In genomic region chr2:20012032-20012281, GRCh38 we compare ENCODE assay signal across 8 cellular contexts. TPM values are rescaled to one million over a fixed set of nuclear protein-coding genes. Genes with fewer than 3 reads are reported as not detected.
DNase-seq lines count a peak whose midpoint lies in the region; ATAC-seq and TF ChIP-seq lines count a peak whose summit lies in the region.

No MANE protein-coding gene starts in this region.

- H2BK15ac ChIP-seq in mesendoderm (replicated peaks; ENCODE audit: low read depth), result no peak overlapping the region

- H3K23ac ChIP-seq in mesendoderm (ENCODE audit: low read length), result no peak overlapping the region

- peaks cover 73% of the 10 kb centered on the region for H3K27me3 Mint-ChIP-seq in central memory CD8-positive, alpha-beta T cell

- peak overlapping the region; percentile 92 for H2BK120ac ChIP-seq in mesendoderm (ENCODE audit: low read depth, low read length)

- H3K27ac ChIP-seq in cardiac muscle cell (no peak overlapping the region), mesendoderm (ENCODE audit: low read depth, low read length) (peak overlapping the region; percentile 93), urinary bladder (ENCODE audit: low read depth) (no peak overlapping the region)

- H3K36me3 Mint-ChIP-seq in central memory CD8-positive, alpha-beta T cell (ENCODE audit: insufficient read depth), result no peaks in the 10 kb centered on the region

- H3K56ac ChIP-seq in mesendoderm (ENCODE audit: low read length), result peak overlapping the region; percentile 95

- DNase-seq in cardiac muscle cell (ENCODE audit: low read depth in 1 of 2, low spot score in 1 of 2) (no peak), Right ventricle myocardium superior (no peak), mesendoderm (peak; percentile 44), NCI-H226 (no peak)
- no peak for DNase-seq in central memory CD8-positive, alpha-beta T cell (ENCODE audit: low spot score in 2 of 2)

- H3K4me2 ChIP-seq in mesendoderm (ENCODE audit: low read length), result peak overlapping the region; percentile 75

- no peak overlapping the region for H2AK5ac ChIP-seq in mesendoderm (ENCODE audit: low read length)

- H2BK5ac ChIP-seq in mesendoderm (ENCODE audit: low read length), result peak overlapping the region; percentile 27

- H4K8ac ChIP-seq in mesendoderm (ENCODE audit: low read depth, low read length), result peak overlapping the region; percentile 67

- H3K18ac ChIP-seq in mesendoderm (ENCODE audit: low read length), result peak overlapping the region; percentile 96

- peaks cover 16% of the 10 kb centered on the region for H3K27me3 ChIP-seq in cardiac muscle cell
- no peaks in the 10 kb centered on the region for H3K27me3 ChIP-seq in mesendoderm (ENCODE audit: insufficient read depth, low read length, poor library complexity)

- ATAC-seq in Right ventricle myocardium superior (ENCODE audit: poor library complexity) (no peak), HG03520 (IDR thresholded peaks at IDR 0.05; ENCODE audit: unreplicated experiment) (no peak), GM18870 (IDR thresholded peaks at IDR 0.05; ENCODE audit: unreplicated experiment) (no peak)
- no peak for ATAC-seq in central memory CD8-positive, alpha-beta T cell (replicated peaks; ENCODE audit: extremely low read depth, poor library complexity, severe bottlenecking)

- H3K4me3 ChIP-seq in cardiac muscle cell (peak overlapping the region; percentile 37), mesendoderm (ENCODE audit: low read length) (peak overlapping the region; percentile 66), urinary bladder (ENCODE audit: low read depth, low read length) (peak overlapping the region; percentile 51)

- H3K36me3 ChIP-seq in cardiac muscle cell (no peaks in the 10 kb centered on the region), mesendoderm (ENCODE audit: control insufficient read depth, insufficient read depth, low read length) (no peaks in the 10 kb centered on the region), urinary bladder (ENCODE audit: insufficient read depth) (no peaks in the 10 kb centered on the region)

- peaks cover 1% of the 10 kb centered on the region for H3K79me1 ChIP-seq in mesendoderm (ENCODE audit: low read length)

- no peak overlapping the region for H4K5ac ChIP-seq in mesendoderm (ENCODE audit: low read length)

- no peak for TF ChIP-seq CTCF in cardiac muscle cell (IDR thresholded peaks at IDR 0.05; ENCODE audit: low read depth, low read length)

- H3K4me3 Mint-ChIP-seq in central memory CD8-positive, alpha-beta T cell, result peak overlapping the region; percentile 65

- H3K4ac ChIP-seq in mesendoderm (ENCODE audit: low read depth, low read length), result peak overlapping the region; percentile 82

- H3K9me3 Mint-ChIP-seq in central memory CD8-positive, alpha-beta T cell, result no peaks in the 10 kb centered on the region

- no peaks in the 10 kb centered on the region for H3K79me2 ChIP-seq in mesendoderm (ENCODE audit: control insufficient read depth, insufficient read depth, low read length)

- H3K27ac Mint-ChIP-seq in central memory CD8-positive, alpha-beta T cell (ENCODE audit: low read depth), result no peak overlapping the region

- peak overlapping the region; percentile 87 for H3K9ac ChIP-seq in mesendoderm (ENCODE audit: low read length)

- H3K4me1 ChIP-seq in cardiac muscle cell (ENCODE audit: low read depth) (peaks cover 8% of the 10 kb centered on the region), mesendoderm (ENCODE audit: control insufficient read depth, low read depth, low read length) (peaks cover 7% of the 10 kb centered on the region), urinary bladder (ENCODE audit: insufficient read depth) (no peaks in the 10 kb centered on the region)

- no peaks in the 10 kb centered on the region for H3K9me3 ChIP-seq in cardiac muscle cell (ENCODE audit: low read depth)

- intact Hi-C loops in Right ventricle myocardium superior (cut with DNase I), result loop anchor here (5.0 kb wide), 1 partner anchor 50 kb away; no protein-coding TSS in a partner anchor

- no CpG with 5 or more reads among the region's 4 CpGs for WGBS in mesendoderm (ENCODE audit: extremely low coverage, insufficient coverage, low lambda C conversion rate)
- 17% methylated on average over 4 of the region's 4 CpGs for WGBS in urinary bladder

- peaks cover 6% of the 10 kb centered on the region for H3K4me1 Mint-ChIP-seq in central memory CD8-positive, alpha-beta T cell

RNA-seq across cellular contexts. Expression of gene MATN3, which starts 0.5 kb away (rescaled TPM):
- total RNA-seq in cardiac muscle cell (1.3 and 3.8 TPM in 2 replicates), Right ventricle myocardium superior (0.16 TPM), urinary bladder (1.1 TPM)
- polyA plus RNA-seq in cardiac muscle cell (4.8 and 10.3 TPM in 2 replicates), urinary bladder (2.0 TPM)
- polyA plus RNA-seq in mesendoderm (2013, experiment 1 of 2), result 17.0 TPM
- 17.9 TPM for polyA plus RNA-seq in mesendoderm (2013, experiment 2 of 2)

RNA-seq across cellular contexts. Expression of gene WDR35, which starts 22.1 kb away (rescaled TPM):
- total RNA-seq in cardiac muscle cell, result 6.9 and 10.1 TPM in 2 replicates
- polyA plus RNA-seq in cardiac muscle cell, result 4.8 and 6.7 TPM in 2 replicates
- 4.2 TPM for total RNA-seq in Right ventricle myocardium superior
- 7.8 TPM for polyA plus RNA-seq in mesendoderm (2013, experiment 1 of 2)
- polyA plus RNA-seq in mesendoderm (2013, experiment 2 of 2), result 7.5 TPM
- 34.1 TPM for total RNA-seq in urinary bladder
- 7.3 TPM for polyA plus RNA-seq in urinary bladder

RNA-seq across cellular contexts. Expression of gene LAPTM4A, which starts 39.5 kb away (rescaled TPM):
- total RNA-seq in cardiac muscle cell, result 114 and 119 TPM in 2 replicates
- polyA plus RNA-seq in cardiac muscle cell, result 425 and 522 TPM in 2 replicates
- total RNA-seq in Right ventricle myocardium superior, result 217 TPM
- 350 TPM for polyA plus RNA-seq in mesendoderm (2013, experiment 1 of 2)
- 343 TPM for polyA plus RNA-seq in mesendoderm (2013, experiment 2 of 2)
- total RNA-seq in urinary bladder, result 227 TPM
- polyA plus RNA-seq in urinary bladder, result 412 TPM
